1 cellular context compared by ENCODE assay signal in genomic region chr14:99936738-99937474, GRCh38.
TF ChIP-seq lines count a peak whose summit lies in the region.

No MANE protein-coding gene starts in this region.

TF ChIP-seq in GM23338, 12 proteins besides CTCF, POLR2A, EP300 and RAD21 (continued from another document):
- no peak for TF ChIP-seq REST (IDR thresholded peaks at IDR 0.05; ENCODE audit: unreplicated experiment)
- TF ChIP-seq EZH2 (IDR thresholded peaks at IDR 0.05; ENCODE audit: low read depth, unreplicated experiment): no peak
- no peak for TF ChIP-seq EZH2phosphoT487 (IDR thresholded peaks at IDR 0.05; ENCODE audit: unreplicated experiment)
- TF ChIP-seq NANOG (IDR thresholded peaks at IDR 0.05; ENCODE audit: borderline replicate concordance): no peak
